Comparison of ENCODE assay signal across 8 cellular contexts in genomic region chr1:33350611-33351280, GRCh38. TPM values are rescaled to one million over a fixed set of nuclear protein-coding genes. Genes with fewer than 3 reads are reported as not detected.
DNase-seq lines count a peak whose midpoint lies in the region; ATAC-seq and TF ChIP-seq lines count a peak whose summit lies in the region.

No MANE protein-coding gene starts in this region.

- peak; percentile 46 for DNase-seq in DMS79 treated with DMSO at 0.1 percent for 48 hours (lab: John Stamatoyannopoulos, UW)
- DNase-seq in DMS79 (lab: John Stamatoyannopoulos, UW) = no peak
- DNase-seq in smooth muscle cell (lab: John Stamatoyannopoulos, UW; ENCODE audit: unreplicated experiment) = no peak
- no peak for DNase-seq in iPS-NIHi11 (ENCODE audit: low spot score)
- no peak for DNase-seq in G401 (ENCODE audit: low spot score)
- no peak for DNase-seq in Kasumi-1 (lab: John Stamatoyannopoulos, UW)

- no peaks in the 10 kb centered on the region for H3K27me3 ChIP-seq in gastroesophageal sphincter
- H3K27me3 ChIP-seq in smooth muscle cell (ENCODE audit: low read depth) = no peaks in the 10 kb centered on the region

- H3K4me1 ChIP-seq in gastroesophageal sphincter = peaks cover 5 to 39% (median 11%) of the 10 kb centered on the region in 3 donors
- H3K4me1 ChIP-seq in smooth muscle cell (ENCODE audit: low read depth) = peaks cover 44% of the 10 kb centered on the region

- peak overlapping the region; percentile 71 to 96 for H3K4me3 ChIP-seq in gastroesophageal sphincter
- H3K4me3 ChIP-seq in smooth muscle cell = peak overlapping the region; percentile 68

- H3K36me3 ChIP-seq in gastroesophageal sphincter (peaks cover 0 to 29% of the 10 kb centered on the region in 2 donors), smooth muscle cell (ENCODE audit: low read depth) (no peaks in the 10 kb centered on the region)

- TF ChIP-seq EP300 in gastroesophageal sphincter (IDR thresholded peaks at IDR 0.05) = no peak

- H3F3A ChIP-seq in smooth muscle cell (ENCODE audit: low read depth) = peaks cover 8% of the 10 kb centered on the region

- in situ Hi-C loops in G401 (cut with HindIII; ENCODE audit: low sequenced_read_pairs) = no loop called here

- WGBS in gastroesophageal sphincter (ENCODE audit: low coverage in 1 of 2), 2 donors = 38 to 42% methylated on average over 5 to 6 of the region's 6 CpGs
- WGBS in smooth muscle cell (ENCODE audit: low lambda C conversion rate) = 57% methylated on average over 6 of the region's 6 CpGs

- no peak overlapping the region for H3K9ac ChIP-seq in smooth muscle cell (ENCODE audit: low read depth)

- peak overlapping the region; percentile 94 for H3K4me2 ChIP-seq in smooth muscle cell

- TF ChIP-seq POLR2A in gastroesophageal sphincter (IDR thresholded peaks at IDR 0.05) = no peak

- H4K20me1 ChIP-seq in smooth muscle cell (ENCODE audit: low read depth) = peaks cover 29% of the 10 kb centered on the region

- H3K79me2 ChIP-seq in smooth muscle cell (ENCODE audit: low read depth) = peaks cover 38% of the 10 kb centered on the region

- H3K9me3 ChIP-seq in gastroesophageal sphincter (no peaks in the 10 kb centered on the region), smooth muscle cell (replicated peaks; ENCODE audit: low read depth) (no peaks in the 10 kb centered on the region)

- no peak for ATAC-seq in gastroesophageal sphincter

- TF ChIP-seq CTCF in VCaP (conservative IDR thresholded peaks at IDR 0.05) (no peak), gastroesophageal sphincter (IDR thresholded peaks at IDR 0.05) (no peak), smooth muscle cell (IDR thresholded peaks at IDR 0.05; ENCODE audit: borderline replicate concordance, insufficient read depth, poor library complexity, severe bottlenecking) (no peak)

- peak overlapping the region; percentile 93 for H2AFZ ChIP-seq in smooth muscle cell (ENCODE audit: low read depth)

- peak overlapping the region; percentile 94 for H3K27ac ChIP-seq in VCaP
- H3K27ac ChIP-seq in gastroesophageal sphincter = peak overlapping the region; percentile 16 to 100 (median 99)
- no peak overlapping the region for H3K27ac ChIP-seq in smooth muscle cell (ENCODE audit: low read depth)

RNA-seq across cellular contexts. Expression of gene A3GALT2, which starts 29.8 kb away (rescaled TPM):
- under 1 TPM in 1 of 4 donors, not detected in 3; 0.67 TPM for total RNA-seq in gastroesophageal sphincter
- not detected in 2 replicates for total RNA-seq in smooth muscle cell
- not detected in 2 replicates for polyA plus RNA-seq in smooth muscle cell
- total RNA-seq in G401 (2014; rRNA removed; shearing (Covaris generic)) = not detected in 2 replicates
